11 cellular contexts compared by ENCODE assay signal in genomic region chr18:80105369-80106167, GRCh38. TPM values are rescaled to one million over a fixed set of nuclear protein-coding genes. Genes with fewer than 3 reads are reported as not detected.
DNase-seq lines count a peak whose midpoint lies in the region; ATAC-seq and TF ChIP-seq lines count a peak whose summit lies in the region.
"Had no signal": no experiment of that assay in that cellular context is flagged by ENCODE, and none has a peak within 500 bp of the region (broad histone marks: within the 10 kb centered on the region; RNA-seq: fewer than 3 reads in every experiment).

No MANE protein-coding gene starts in this region.

- H3K4me3 ChIP-seq in OCI-LY7 (ENCODE audit: low read depth, low read length, poor library complexity, severe bottlenecking) (no peak overlapping the region), ovary (no peak overlapping the region)

- no peak for TF ChIP-seq POLR2A in ovary (IDR thresholded peaks at IDR 0.05)

- H3K9me3 Mint-ChIP-seq in natural killer cell = no peaks in the 10 kb centered on the region
- H3K9me3 Mint-ChIP-seq in natural killer cell treated with Interleukin-12 subunit alpha and Interleukin-12 subunit beta and Interleukin-15 and Interleukin-18, amount 100 ng/mL, for 72 hours = no peaks in the 10 kb centered on the region

- peak overlapping the region; percentile 67 for H2AFZ ChIP-seq in OCI-LY7 (ENCODE audit: low read length)

- intact Hi-C loops in natural killer cell (cut with micrococcal nuclease) = loop anchor here (5.0 kb wide), 1 partner anchor 73 kb away; the partner anchor contains the start of gene RBFA
- intact Hi-C loops in OCI-LY7 (cut with micrococcal nuclease; ENCODE audit: unreplicated experiment) = loop anchor here (5.0 kb wide), 1 partner anchor 73 kb away; the partner anchor contains the start of gene RBFA
- intact Hi-C loops in ovary (cut with DNase I) = loop anchor here in 2 of 4 donors (5.0 to 10.0 kb wide), 2 partner anchors 71 to 73 kb away; partner anchors contain the start of gene RBFA (in 2 of the 2)

- ATAC-seq in natural killer cell (no peak), HG02759 (IDR thresholded peaks at IDR 0.05; ENCODE audit: unreplicated experiment) (peak; percentile 43)
- no peak for ATAC-seq in natural killer cell treated with Interleukin-12 subunit alpha and Interleukin-12 subunit beta and Interleukin-15 and Interleukin-18, amount 100 ng/mL, for 72 hours
- ATAC-seq in stimulated activated naive CD8-positive, alpha-beta T cell treated with anti-CD3 and anti-CD28 coated beads, Interleukin-15, Interleukin-2, amounts not matched to agents 100 U/mL and 50 U/mL, for 24 hours = peak; percentile 62

- WGBS in ovary, 3 donors = 77 to 82% (median 81%) methylated on average over 13 of the region's 13 CpGs

- H4K20me1 ChIP-seq in OCI-LY7 (ENCODE audit: insufficient read depth, low read length) = peaks cover 8% of the 10 kb centered on the region

- no TSS peak for BruUV-seq in OCI-LY7 (replicated peaks; lab: Mats Ljungman, UMichigan)

- H3K9me3 ChIP-seq in OCI-LY7 (ENCODE audit: low read length) = no peaks in the 10 kb centered on the region
- no peaks in the 10 kb centered on the region for H3K9me3 ChIP-seq in ovary

- peak overlapping the region; percentile 39; the same call in 1 of the 2 replicates for H3K4me2 ChIP-seq in OCI-LY7 (ENCODE audit: low read length)

- CTCF ChIA-PET in OCI-LY7 (lab: Charles Lee; ENCODE audit: unreplicated experiment) = no interaction called here

- H3K79me2 ChIP-seq in OCI-LY7 (ENCODE audit: insufficient read depth, low read depth, low read length) = peaks cover 9% of the 10 kb centered on the region

- H3K4me1 Mint-ChIP-seq in natural killer cell = peaks cover 8% of the 10 kb centered on the region in 2 donors
- peaks cover 14 to 15% of the 10 kb centered on the region in 2 donors for H3K4me1 Mint-ChIP-seq in natural killer cell treated with Interleukin-12 subunit alpha and Interleukin-12 subunit beta and Interleukin-15 and Interleukin-18, amount 100 ng/mL, for 72 hours (ENCODE audit: low read depth in 2 of 2)

- no peaks in the 10 kb centered on the region for H3K36me3 Mint-ChIP-seq in natural killer cell
- peaks cover 3% of the 10 kb centered on the region for H3K36me3 Mint-ChIP-seq in natural killer cell treated with Interleukin-12 subunit alpha and Interleukin-12 subunit beta and Interleukin-15 and Interleukin-18, amount 100 ng/mL, for 72 hours

- peak overlapping the region; percentile 3 to 49 for H3K27ac Mint-ChIP-seq in natural killer cell
- no peak overlapping the region for H3K27ac Mint-ChIP-seq in natural killer cell treated with Interleukin-12 subunit alpha and Interleukin-12 subunit beta and Interleukin-15 and Interleukin-18, amount 100 ng/mL, for 72 hours

- H3K4me1 ChIP-seq in OCI-LY7 (ENCODE audit: insufficient read depth, low read length, poor library complexity, severe bottlenecking) (peaks cover 18% of the 10 kb centered on the region), ovary (ENCODE audit: insufficient read depth) (peaks cover 2% of the 10 kb centered on the region)

- POLR2A ChIA-PET in OCI-LY7 (lab: Charles Lee) = no interaction called here

- TF ChIP-seq CTCF in natural killer cell (IDR thresholded peaks at IDR 0.05) = no peak
- no peak for TF ChIP-seq CTCF in OCI-LY7 (conservative IDR thresholded peaks at IDR 0.05; ENCODE audit: low read length)
- no peak for TF ChIP-seq CTCF in ovary (IDR thresholded peaks at IDR 0.05)

- H3K36me3 ChIP-seq in OCI-LY7 (ENCODE audit: insufficient read depth, low read length) = peaks cover 3% of the 10 kb centered on the region; the same call in 1 of the 2 replicates
- H3K36me3 ChIP-seq in ovary = no peaks in the 10 kb centered on the region
- H3K36me3 ChIP-seq: brain microvascular endothelial cell had no signal

- peaks cover 0 to 3% of the 10 kb centered on the region in 2 donors for H3K27me3 Mint-ChIP-seq in natural killer cell (ENCODE audit: low read depth in 2 of 2)
- peaks cover 0 to 4% of the 10 kb centered on the region in 2 donors for H3K27me3 Mint-ChIP-seq in natural killer cell treated with Interleukin-12 subunit alpha and Interleukin-12 subunit beta and Interleukin-15 and Interleukin-18, amount 100 ng/mL, for 72 hours

- no peak overlapping the region for H3K4me3 Mint-ChIP-seq in natural killer cell
- H3K4me3 Mint-ChIP-seq in natural killer cell treated with Interleukin-12 subunit alpha and Interleukin-12 subunit beta and Interleukin-15 and Interleukin-18, amount 100 ng/mL, for 72 hours = no peak overlapping the region

- H3K27me3 ChIP-seq in ovary = no peaks in the 10 kb centered on the region
- H3K27me3 ChIP-seq: brain microvascular endothelial cell had no signal

- H3K27ac ChIP-seq in OCI-LY7 (ENCODE audit: low read depth, low read length, poor library complexity, severe bottlenecking) (no peak overlapping the region), ovary (no peak overlapping the region)
- H3K27ac ChIP-seq: brain microvascular endothelial cell had no signal

- no peaks in the 10 kb centered on the region for H3K9me2 ChIP-seq in OCI-LY7 (ENCODE audit: insufficient read depth, low read length)

- TF ChIP-seq EP300 in ovary (IDR thresholded peaks at IDR 0.05) = no peak

- DNase-seq in natural killer cell (no peak), OCI-LY7 (ENCODE audit: low spot score) (peak; percentile 24), SW480 (ENCODE audit: low spot score) (no peak), ovary (no peak), NCI-H345 treated with DMSO at 0.1 percent for 48 hours (lab: John Stamatoyannopoulos, UW; ENCODE audit: unreplicated experiment) (no peak)
- no peak for DNase-seq in natural killer cell treated with Interleukin-12 subunit alpha and Interleukin-12 subunit beta and Interleukin-15 and Interleukin-18, amount 100 ng/mL, for 72 hours (ENCODE audit: low spot score)
- no peak for DNase-seq in stimulated activated naive CD8-positive, alpha-beta T cell treated with anti-CD3 and anti-CD28 coated beads, Interleukin-15, Interleukin-2, amounts not matched to agents 100 U/mL and 50 U/mL, for 24 hours
- DNase-seq: activated CD4-positive, CD25-positive, alpha-beta regulatory T cell; brain microvascular endothelial cell; NCI-H226 had no signal

RNA-seq across cellular contexts. Expression of gene ADNP2, which starts 3.5 kb away (rescaled TPM):
- total RNA-seq in natural killer cell (10 to 100 TPM; 31.2 to 39.2 (median 31.4) TPM), OCI-LY7 (2022) (14.9 and 16.2 TPM in 2 replicates), ovary (10 to 100 TPM; 11.5 to 24.6 (median 17.0) TPM)
- total RNA-seq in natural killer cell treated with Interleukin-12 subunit alpha and Interleukin-12 subunit beta and Interleukin-15 and Interleukin-18, amount 100 ng/mL, for 72 hours = 10 to 100 TPM; 23.1 to 28.8 TPM
- 10.2 and 14.0 TPM in 2 replicates for total RNA-seq in OCI-LY7 (2014; rRNA removed; shearing (Covaris generic))
- 10 to 100 TPM in 1 of 2 donors, 1 to 10 TPM in 1; 6.7 to 16.7 TPM for polyA plus RNA-seq in ovary

Comparison
In these comparisons a context has a peak if more than half of its experiments do, and no peak if none do; other contexts are left out.
1. H3K27ac Mint-ChIP-seq: peak in natural killer cell (2 of 2); none in natural killer cell treated with Interleukin-12 subunit alpha and Interleukin-12 subunit beta and Interleukin-15 and Interleukin-18, amount 100 ng/mL, for 72 hours (0 of 2).
2. ATAC-seq: peak in HG02759 (single experiment) and stimulated activated naive CD8-positive, alpha-beta T cell treated with anti-CD3 and anti-CD28 coated beads, Interleukin-15, Interleukin-2, amounts not matched to agents 100 U/mL and 50 U/mL, for 24 hours (single experiment); none in natural killer cell (0 of 3) and natural killer cell treated with Interleukin-12 subunit alpha and Interleukin-12 subunit beta and Interleukin-15 and Interleukin-18, amount 100 ng/mL, for 72 hours (0 of 2).